21 cellular contexts compared by ENCODE assay signal in genomic region chr15:97520689-97521088, GRCh38.
"Had no signal": no experiment of that assay in that cellular context is flagged by ENCODE, and none has a peak within 500 bp of the region (broad histone marks: within the 10 kb centered on the region; RNA-seq: fewer than 3 reads in every experiment).

No MANE protein-coding gene starts in this region.

- H3K4me2 ChIP-seq: neural progenitor cell had no signal

- H3K27ac ChIP-seq: colonic mucosa, esophagus squamous epithelium, gastroesophageal sphincter, lower lobe of right lung, neural progenitor cell, ovary, tibial artery, upper lobe of left lung, vagina had no signal

- DNase-seq: colonic mucosa; dermis blood vessel endothelial cell; esophagus squamous epithelium; foreskin fibroblast; hippocampal formation; lower lobe of right lung; midbrain; nucleus accumbens; ovary; right cardiac atrium; stimulated activated CD4-positive, alpha-beta T cell treated with anti-CD3 and anti-CD28 coated beads, Interleukin-4, amount 100 ng/mL, for 1 hour; stimulated activated CD8-positive, alpha-beta memory T cell treated with anti-CD3 and anti-CD28 coated beads, Interleukin-4, amount 100 ng/mL, for 48 hours; stimulated activated naive CD8-positive, alpha-beta T cell treated with anti-CD3 and anti-CD28 coated beads, Interleukin-15, Interleukin-2, amounts not matched to agents 100 U/mL and 50 U/mL, for 24 hours; tibial artery; upper lobe of left lung had no signal

- H3K9ac ChIP-seq: neural progenitor cell had no signal

- ATAC-seq: gastroesophageal sphincter; left lobe of liver; lower lobe of right lung; natural killer cell treated with Interleukin-12 subunit alpha and Interleukin-12 subunit beta and Interleukin-15 and Interleukin-18, amount 100 ng/mL, for 72 hours; stimulated activated effector memory CD8-positive, alpha-beta T cell treated with anti-CD3 and anti-CD28 coated beads, Interleukin-12 subunit alpha, Interleukin-12 subunit beta, amount 100 ng/mL, for 72 hours; stimulated activated naive CD8-positive, alpha-beta T cell treated with anti-CD3 and anti-CD28 coated beads, Interleukin-15, Interleukin-2, amounts not matched to agents 100 U/mL and 50 U/mL, for 24 hours had no signal

- H2AFZ ChIP-seq: neural progenitor cell had no signal

- H3K9me3 ChIP-seq: colonic mucosa, esophagus squamous epithelium, gastroesophageal sphincter, lower lobe of right lung, ovary, tibial artery, upper lobe of left lung, vagina had no signal

- H3K36me3 ChIP-seq: colonic mucosa, esophagus squamous epithelium, gastroesophageal sphincter, lower lobe of right lung, neural progenitor cell, ovary, tibial artery, upper lobe of left lung, vagina had no signal

- H3K4me3 ChIP-seq: colonic mucosa, esophagus squamous epithelium, gastroesophageal sphincter, lower lobe of right lung, neural progenitor cell, ovary, tibial artery, upper lobe of left lung, vagina had no signal

- H3K4me1 ChIP-seq: colonic mucosa, esophagus squamous epithelium, lower lobe of right lung, neural progenitor cell, tibial artery, upper lobe of left lung, vagina had no signal

- H3K27me3 ChIP-seq: colonic mucosa, esophagus squamous epithelium, gastroesophageal sphincter, neural progenitor cell, ovary, tibial artery, upper lobe of left lung, vagina had no signal
